8 cellular contexts compared by ENCODE assay signal in the genomic region with DNA sequence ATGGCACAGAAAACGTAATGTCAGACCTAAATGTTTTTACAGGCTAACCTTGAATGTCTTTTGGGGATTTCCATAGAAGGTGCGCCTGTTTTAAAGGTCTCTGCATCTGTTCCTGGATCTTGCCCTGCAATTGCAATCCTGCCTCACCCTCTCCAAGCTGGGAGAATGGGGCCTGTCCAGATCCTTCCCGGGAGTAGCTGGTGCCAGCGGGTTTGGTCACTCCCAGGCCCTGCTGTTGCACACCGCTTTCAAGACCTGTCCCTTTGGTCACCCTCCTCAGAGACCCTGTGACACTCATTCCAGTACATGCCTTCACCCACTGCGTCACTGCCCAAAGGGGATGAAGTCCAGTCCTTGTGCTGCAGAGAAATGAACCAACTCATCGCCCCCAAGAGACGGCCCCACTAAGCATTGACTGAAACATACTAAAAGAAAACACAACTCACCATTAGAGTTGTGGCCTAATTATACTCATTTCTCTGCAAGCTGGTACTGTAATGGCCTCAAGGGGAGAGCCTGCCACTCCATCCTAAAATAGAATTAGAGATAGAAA.
DNase-seq lines count a peak whose midpoint lies in the region; ATAC-seq and TF ChIP-seq lines count a peak whose summit lies in the region.

No MANE protein-coding gene starts in this region.

- ATAC-seq in GM18867 (IDR thresholded peaks at IDR 0.05; ENCODE audit: unreplicated experiment) (no peak), HG03521 (IDR thresholded peaks at IDR 0.05; ENCODE audit: unreplicated experiment) (no peak), HG02588 (IDR thresholded peaks at IDR 0.05; ENCODE audit: unreplicated experiment) (no peak)

- TF ChIP-seq CTCF in GM13977 (IDR thresholded peaks at IDR 0.05; ENCODE audit: extremely low read depth, insufficient read depth, missing control alignments): no peak

- DNase-seq in GM13977 (ENCODE audit: low spot score): peak; percentile 47
- DNase-seq in NOMO-1 treated with dmso at 0.1 percent for 144 hours (lab: John Stamatoyannopoulos, UW; ENCODE audit: unreplicated experiment): peak; percentile 39
- DNase-seq in anterior cingulate cortex (lab: John Stamatoyannopoulos, UW): peak in 33 of 58 donors; percentile 15 to 63 (median 29)
- peak; percentile 78 for DNase-seq in kidney tubule cell (ENCODE audit: low spot score)
- DNase-seq in stimulated activated CD4-positive, alpha-beta T cell treated with anti-CD3 and anti-CD28 coated beads, Interleukin-4, amount 100 ng/mL, for 24 hours: peak; percentile 24

- in situ Hi-C loops in GM13977 (cut with MboI; ENCODE audit: low pct_unique_long_range_greater_than_20kb, low sequenced_read_pairs, unreplicated experiment): loop anchor here (10.0 kb wide), 1 partner anchor 223 kb away; no protein-coding TSS in a partner anchor

Comparison
In these comparisons a context has a peak if more than half of its experiments do, and no peak if none do; other contexts are left out.
1. DNase-seq: peak in every context shown above with its lines; median percentile 78 in kidney tubule cell; 47 in GM13977; 39 in NOMO-1 treated with dmso at 0.1 percent for 144 hours; 29 in anterior cingulate cortex; 24 in stimulated activated CD4-positive, alpha-beta T cell treated with anti-CD3 and anti-CD28 coated beads, Interleukin-4, amount 100 ng/mL, for 24 hours.